27 cellular contexts compared by ENCODE assay signal in the genomic region with DNA sequence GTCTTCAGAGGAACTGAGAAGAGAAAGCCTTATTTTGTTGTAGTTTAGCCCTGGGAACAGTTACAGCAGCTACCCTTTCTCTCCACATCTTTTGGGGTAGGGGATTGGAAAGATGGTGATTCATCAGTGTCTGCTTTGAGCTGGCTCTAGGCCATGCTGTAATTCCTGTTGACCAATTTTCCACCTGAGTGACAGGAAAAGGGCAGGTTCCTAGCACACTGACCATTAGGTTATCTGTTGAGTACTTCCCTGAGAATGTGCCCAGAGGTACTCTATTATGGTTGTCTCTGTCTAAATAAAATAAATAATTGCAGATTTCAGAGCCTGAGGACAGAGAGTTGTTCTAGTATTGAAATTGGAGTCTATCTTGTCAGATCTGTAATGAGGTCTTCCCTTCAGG.
DNase-seq lines count a peak whose midpoint lies in the region; ATAC-seq and TF ChIP-seq lines count a peak whose summit lies in the region.
"Had no signal": no experiment of that assay in that cellular context is flagged by ENCODE, and none has a peak within 500 bp of the region (broad histone marks: within the 10 kb centered on the region; RNA-seq: fewer than 3 reads in every experiment).

No MANE protein-coding gene starts in this region.

- no peak for ATAC-seq in HG03442 (IDR thresholded peaks at IDR 0.05; ENCODE audit: unreplicated experiment)
- ATAC-seq: activated T-cell treated with anti-CD3 and anti-CD28 coated beads, Interleukin-2, amount 50 U/mL, for 4 hours; GM23338; natural killer cell; stimulated activated effector memory CD8-positive, alpha-beta T cell treated with anti-CD3 and anti-CD28 coated beads, Interleukin-12 subunit alpha, Interleukin-12 subunit beta, amount 100 ng/mL, for 72 hours had no signal

- peaks cover 0 to 4% of the 10 kb centered on the region in 2 experiments; a peak in 2 of 4 replicates for H3K4me1 ChIP-seq in SK-N-SH (ENCODE audit: control insufficient read depth in 1 of 2, insufficient read depth in 2 of 2, low read depth in 1 of 2, low read length in 1 of 2)
- H3K4me1 ChIP-seq in HAP-1 = peaks cover 20% of the 10 kb centered on the region
- H3K4me1 ChIP-seq: BLaER1 treated with 17β-estradiol and CSF1 and Interleukin-3, amounts not matched to agents 10 nM and 100 nM; Caco-2; right atrium auricular region; upper lobe of left lung had no signal

- no peaks in the 10 kb centered on the region for H3F3A ChIP-seq in SK-N-SH (replicated peaks; ENCODE audit: insufficient read depth)

- H3K79me2 ChIP-seq in SK-N-SH (ENCODE audit: insufficient read depth) = no peaks in the 10 kb centered on the region

- H3K27me3 ChIP-seq in SK-N-SH (ENCODE audit: insufficient read depth) (no peaks in the 10 kb centered on the region), HAP-1 (ENCODE audit: low read depth) (no peaks in the 10 kb centered on the region)
- H3K27me3 ChIP-seq: ovary, right atrium auricular region, upper lobe of left lung had no signal

- POLR2A ChIA-PET in SK-N-SH (lab: Yijun Ruan, JAX) = no interaction called here

- H3K27ac ChIP-seq in SK-N-SH (ENCODE audit: low read depth in 2 of 2, low read length in 1 of 2) = peak overlapping the region in 1 of 2 experiments; percentile 28; a peak in 1 of 4 replicates
- H3K27ac ChIP-seq: BLaER1 treated with 17β-estradiol and CSF1 and Interleukin-3, amounts not matched to agents 10 nM and 100 nM; ovary; right atrium auricular region; upper lobe of left lung had no signal

- H3K9ac ChIP-seq in SK-N-SH = no peak overlapping the region
- H3K9ac ChIP-seq: BLaER1 treated with 17β-estradiol and CSF1 and Interleukin-3, amounts not matched to agents 10 nM and 100 nM had no signal

- no peak overlapping the region for H2AFZ ChIP-seq in SK-N-SH (ENCODE audit: low read depth)
- H2AFZ ChIP-seq: GM23338 had no signal

- no peak for TF ChIP-seq EP300 in SK-N-SH (IDR thresholded peaks at IDR 0.05; ENCODE audit: borderline replicate concordance in 1 of 2, low read depth in 1 of 2, low read length in 1 of 2)

- no peak overlapping the region for H3K4me2 ChIP-seq in SK-N-SH
- H3K4me2 ChIP-seq: BLaER1 treated with 17β-estradiol and CSF1 and Interleukin-3, amounts not matched to agents 10 nM and 100 nM; GM23338 had no signal

- CTCF ChIA-PET in SK-N-SH (lab: Yijun Ruan, JAX) = interaction anchor here (1.2 to 1.3 kb wide), 2 partner anchors 11 to 218 kb away, joined by 3 to 8 read pairs; no protein-coding TSS in a partner anchor

- DNase-seq in DMS53 (lab: John Stamatoyannopoulos, UW) = peak; percentile 54
- DNase-seq in M059J (ENCODE audit: low read depth) = peak; percentile 68
- peak; percentile 5 for DNase-seq in SK-N-SH
- peak; percentile 36 for DNase-seq in kidney tubule cell (ENCODE audit: low spot score)
- DNase-seq in NCI-H2196 treated with DMSO at 0.1 percent for 48 hours (lab: John Stamatoyannopoulos, UW; ENCODE audit: unreplicated experiment) = no peak
- no peak for DNase-seq in HAP-1 (ENCODE audit: low spot score in 2 of 2)
- no peak for DNase-seq in activated CD8-positive, alpha-beta memory T cell treated with anti-CD3 and anti-CD28 coated beads, Interleukin-2, amount 50 U/mL, for 48 hours
- DNase-seq: activated CD4-positive, alpha-beta T cell treated with anti-CD3 and anti-CD28 coated beads, Interleukin-2, amount 10 ng/mL, durations not matched to agents 7 days and 5 days; activated gamma-delta T cell treated with Interleukin-2 at 50 U/mL for 16 hours; activated T-cell treated with anti-CD3 and anti-CD28 coated beads, Interleukin-2, amount 50 U/mL, for 4 hours; Caco-2; cerebellar nuclear complex; EL; Kasumi-1; natural killer cell; NCI-H1105; NCI-H446 treated with DMSO at 0.1 percent for 48 hours; NK-92 treated with Interleukin-12 subunit alpha and Interleukin-12 subunit beta, amount 100 ng/mL, for 24 hours; ovary; SHP77 treated with DMSO at 0.1 percent for 48 hours; stimulated activated CD4-positive, alpha-beta T cell treated with anti-CD3 and anti-CD28 coated beads, Interleukin-4, amount 100 ng/mL, for 24 hours; upper lobe of left lung had no signal

- no peak for TF ChIP-seq CTCF in SK-N-SH (IDR thresholded peaks at IDR 0.05)

- no peak for TF ChIP-seq RAD21 in SK-N-SH (IDR thresholded peaks at IDR 0.05; ENCODE audit: low read length)

- H3K36me3 ChIP-seq in SK-N-SH (replicated peaks in 1 of 2; ENCODE audit: control insufficient read depth in 1 of 2, insufficient read depth in 2 of 2, low read length in 1 of 2) (no peaks in the 10 kb centered on the region), HAP-1 (replicated peaks) (no peaks in the 10 kb centered on the region)
- H3K36me3 ChIP-seq: BLaER1 treated with 17β-estradiol and CSF1 and Interleukin-3, amounts not matched to agents 10 nM and 100 nM; ovary; right atrium auricular region; upper lobe of left lung had no signal

- in situ Hi-C loops in HAP-1 (cut with MboI; ENCODE audit: low sequenced_read_pairs) = no loop called here

- H3K9me3 ChIP-seq in SK-N-SH (no peaks in the 10 kb centered on the region), HAP-1 (no peaks in the 10 kb centered on the region)
- H3K9me3 ChIP-seq: Caco-2, ovary, right atrium auricular region, upper lobe of left lung had no signal

- H4K20me1 ChIP-seq in SK-N-SH (ENCODE audit: insufficient read depth) = no peaks in the 10 kb centered on the region

- H3K4me3 ChIP-seq in SK-N-SH (ENCODE audit: low read depth in 2 of 2, low read length in 1 of 2) = no peak overlapping the region
- H3K4me3 ChIP-seq in HAP-1 = no peak overlapping the region
- H3K4me3 ChIP-seq: BLaER1 treated with 17β-estradiol and CSF1 and Interleukin-3, amounts not matched to agents 10 nM and 100 nM; GM23338; ovary; right atrium auricular region; upper lobe of left lung had no signal

- no peaks in the 10 kb centered on the region for H3K9me2 ChIP-seq in SK-N-SH

TF ChIP-seq in SK-N-SH, 30 proteins besides CTCF, POLR2A, EP300 and RAD21:
- TF ChIP-seq TAF1 (IDR thresholded peaks at IDR 0.05; ENCODE audit: borderline replicate concordance, low read depth, low read length) (no peak), GABPA (IDR thresholded peaks at IDR 0.05; ENCODE audit: low read depth) (no peak), MEF2A (IDR thresholded peaks at IDR 0.05; ENCODE audit: borderline replicate concordance, low read depth) (no peak), GATA2 (CRISPR knock-in tag; IDR thresholded peaks at IDR 0.05) (no peak), JUND (IDR thresholded peaks at IDR 0.05) (no peak), TEAD4 (IDR thresholded peaks at IDR 0.05; ENCODE audit: borderline replicate concordance, insufficient read depth) (no peak), RCOR1 (IDR thresholded peaks at IDR 0.05; ENCODE audit: low read length) (no peak), NFIC (IDR thresholded peaks at IDR 0.05; ENCODE audit: borderline replicate concordance) (no peak), NRF1 (IDR thresholded peaks at IDR 0.05; ENCODE audit: low read depth, low read length) (no peak), FOXM1 (IDR thresholded peaks at IDR 0.05; ENCODE audit: low read depth) (no peak)
- TF ChIP-seq, protein P1, sequence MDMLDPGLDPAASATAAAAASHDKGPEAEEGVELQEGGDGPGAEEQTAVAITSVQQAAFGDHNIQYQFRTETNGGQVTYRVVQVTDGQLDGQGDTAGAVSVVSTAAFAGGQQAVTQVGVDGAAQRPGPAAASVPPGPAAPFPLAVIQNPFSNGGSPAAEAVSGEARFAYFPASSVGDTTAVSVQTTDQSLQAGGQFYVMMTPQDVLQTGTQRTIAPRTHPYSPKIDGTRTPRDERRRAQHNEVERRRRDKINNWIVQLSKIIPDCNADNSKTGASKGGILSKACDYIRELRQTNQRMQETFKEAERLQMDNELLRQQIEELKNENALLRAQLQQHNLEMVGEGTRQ (IDR thresholded peaks at IDR 0.05; ENCODE audit: borderline replicate concordance, low read depth, low read length) = no peak
- TF ChIP-seq, protein P2, sequence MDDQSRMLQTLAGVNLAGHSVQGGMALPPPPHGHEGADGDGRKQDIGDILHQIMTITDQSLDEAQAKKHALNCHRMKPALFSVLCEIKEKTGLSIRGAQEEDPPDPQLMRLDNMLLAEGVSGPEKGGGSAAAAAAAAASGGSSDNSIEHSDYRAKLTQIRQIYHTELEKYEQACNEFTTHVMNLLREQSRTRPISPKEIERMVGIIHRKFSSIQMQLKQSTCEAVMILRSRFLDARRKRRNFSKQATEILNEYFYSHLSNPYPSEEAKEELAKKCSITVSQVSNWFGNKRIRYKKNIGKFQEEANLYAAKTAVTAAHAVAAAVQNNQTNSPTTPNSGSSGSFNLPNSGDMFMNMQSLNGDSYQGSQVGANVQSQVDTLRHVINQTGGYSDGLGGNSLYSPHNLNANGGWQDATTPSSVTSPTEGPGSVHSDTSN (IDR thresholded peaks at IDR 0.05) = no peak

Comparison
In these comparisons a context has a peak if more than half of its experiments do, and no peak if none do; other contexts are left out.
1. DNase-seq: peak in DMS53 (single experiment), M059J (single experiment), SK-N-SH (single experiment) and kidney tubule cell (single experiment); none in NCI-H2196 treated with DMSO at 0.1 percent for 48 hours (single experiment), HAP-1 (0 of 2) and activated CD8-positive, alpha-beta memory T cell treated with anti-CD3 and anti-CD28 coated beads, Interleukin-2, amount 50 U/mL, for 48 hours (single experiment).